In genomic region chr6:100915876-100916275, GRCh38 we compare ENCODE assay signal across 21 cellular contexts. TPM values are rescaled to one million over a fixed set of nuclear protein-coding genes. Genes with fewer than 3 reads are reported as not detected.
DNase-seq lines count a peak whose midpoint lies in the region; ATAC-seq, FAIRE-seq and TF ChIP-seq lines count a peak whose summit lies in the region.
"Had no signal": no experiment of that assay in that cellular context is flagged by ENCODE, and none has a peak within 500 bp of the region (broad histone marks: within the 10 kb centered on the region; RNA-seq: fewer than 3 reads in every experiment).

No MANE protein-coding gene starts in this region.

- H3K36me3 ChIP-seq in Caco-2 (ENCODE audit: control insufficient read depth, insufficient read depth, low read length) (no peaks in the 10 kb centered on the region), K562 (ENCODE audit: control insufficient read depth, insufficient read depth, low read length) (no peaks in the 10 kb centered on the region), GM23248 (ENCODE audit: low read depth) (no peaks in the 10 kb centered on the region), mammary epithelial cell (ENCODE audit: insufficient read depth, low read length) (no peaks in the 10 kb centered on the region)
- H3K36me3 ChIP-seq: HAP-1 had no signal

- no peak overlapping the region for H3K27ac ChIP-seq in K562 (ENCODE audit: extremely low read depth, low read depth, low read length)
- no peak overlapping the region for H3K27ac ChIP-seq in GM23248
- H3K27ac ChIP-seq in mammary epithelial cell (ENCODE audit: insufficient read depth, low read depth, low read length), result no peak overlapping the region

- H4K20me1 ChIP-seq in K562 (replicated peaks; ENCODE audit: control insufficient read depth, insufficient read depth, low read length), result no peaks in the 10 kb centered on the region
- no peaks in the 10 kb centered on the region for H4K20me1 ChIP-seq in GM23248 (ENCODE audit: insufficient read depth)
- H4K20me1 ChIP-seq in mammary epithelial cell (ENCODE audit: insufficient read depth, low read length), result no peaks in the 10 kb centered on the region

- TF ChIP-seq POLR2A in K562 (conservative IDR thresholded peaks at IDR 0.05), result no peak

- peak; percentile 56 to 61 for DNase-seq in Caco-2
- DNase-seq in Jurkat, Clone E6-1 (ENCODE audit: low read depth, low spot score), result peak; percentile 35
- peak; percentile 79 for DNase-seq in OCI-M1 (lab: John Stamatoyannopoulos, UW)
- peak; percentile 36 to 60 (median 55) for DNase-seq in K562 (ENCODE audit: extremely low read depth in 1 of 4, low spot score in 3 of 4)
- DNase-seq in GM23248, result no peak
- no peak for DNase-seq in NCI-H187 (lab: John Stamatoyannopoulos, UW)
- no peak for DNase-seq in mammary epithelial cell
- DNase-seq: C1 segment of cervical spinal cord; CD4-positive, alpha-beta memory T cell; DMS 273 treated with DMSO at 0.1 percent for 48 hours; DMS79; EL; GDM1; GOT3; HFFc6 had no signal

- H3K9me1 ChIP-seq in K562 (ENCODE audit: control insufficient read depth, insufficient read depth, low read length), result no peaks in the 10 kb centered on the region

- peaks cover 23% of the 10 kb centered on the region for H3K9me3 Mint-ChIP-seq in Caco-2 (ENCODE audit: unreplicated experiment)
- H3K9me3 Mint-ChIP-seq: CD4-positive, alpha-beta memory T cell; HFFc6 had no signal

- no TSS peak for BruUV-seq in Caco-2 (replicated peaks; lab: Mats Ljungman, UMichigan)
- BruUV-seq in K562 (replicated peaks; lab: Mats Ljungman, UMichigan), result no TSS peak
- BruUV-seq in mammary epithelial cell (replicated peaks; lab: Mats Ljungman, UMichigan), result no TSS peak

- no peak for FAIRE-seq in K562 (lab: Jason Lieb, UNC)
- FAIRE-seq: D721Med, GM12878, GM18507, H54 had no signal

- no peak overlapping the region for H3K27ac Mint-ChIP-seq in Caco-2 (ENCODE audit: unreplicated experiment)
- H3K27ac Mint-ChIP-seq: HFFc6 had no signal

- intact Hi-C loops in Caco-2 (cut with micrococcal nuclease; ENCODE audit: unreplicated experiment), result loop anchor here (5.0 kb wide), 1 partner anchor 34 kb away; the partner anchor contains the start of gene ASCC3
- intact Hi-C loops in K562 (cut with micrococcal nuclease), result no loop called here
- intact Hi-C loops in mammary epithelial cell (cut with micrococcal nuclease), result no loop called here

- H3K4me1 ChIP-seq in Caco-2 (peaks cover 9% of the 10 kb centered on the region; the same call in 1 of the 2 replicates), K562 (replicated peaks in 1 of 2; ENCODE audit: control insufficient read depth in 2 of 2, insufficient read depth in 2 of 2, low read length in 2 of 2) (peaks cover 0 to 5% of the 10 kb centered on the region in 2 experiments; a peak in 2 of 5 replicates), GM23248 (ENCODE audit: insufficient read depth) (no peaks in the 10 kb centered on the region), mammary epithelial cell (ENCODE audit: insufficient read depth, low read length) (no peaks in the 10 kb centered on the region)
- H3K4me1 ChIP-seq: HAP-1 had no signal

- peak; percentile 30; the same call in 1 of the 2 replicates for TF ChIP-seq EP300 in K562 (IDR thresholded peaks at IDR 0.05; ENCODE audit: low read length)

- peak; percentile 74 for ATAC-seq in K562
- no peak for ATAC-seq in HG02973 (IDR thresholded peaks at IDR 0.05; ENCODE audit: unreplicated experiment)
- ATAC-seq: GM12878 had no signal

- peaks cover 20% of the 10 kb centered on the region for H3K4me1 Mint-ChIP-seq in Caco-2 (ENCODE audit: low read depth, unreplicated experiment)
- H3K4me1 Mint-ChIP-seq: CD4-positive, alpha-beta memory T cell had no signal

- TF ChIP-seq RAD21 in K562 (CRISPR knock-in tag; conservative IDR thresholded peaks at IDR 0.05 in 1 of 2, IDR thresholded peaks at IDR 0.05 in 1 of 2), result no peak

- in situ Hi-C loops in K562 (cut with MboI), result no loop called here
- in situ Hi-C loops in GM23248 (cut with MboI), result no loop called here
- in situ Hi-C loops in mammary epithelial cell (cut with MboI; ENCODE audit: low sequenced_read_pairs in 2 of 2), result no loop called here

- TF ChIP-seq CTCF in Caco-2 (IDR thresholded peaks at IDR 0.05; ENCODE audit: insufficient read depth in 1 of 2, low read depth in 1 of 2, low read length in 1 of 2, severe bottlenecking in 1 of 2, unreplicated experiment in 1 of 2), result no peak
- TF ChIP-seq CTCF in K562 (IDR thresholded peaks at IDR 0.05 in 2 of 3, conservative IDR thresholded peaks at IDR 0.05 in 1 of 3; ENCODE audit: insufficient read depth in 2 of 3, low read depth in 1 of 3, low read length in 3 of 3), result no peak
- TF ChIP-seq CTCF in mammary epithelial cell (conservative IDR thresholded peaks at IDR 0.05 in 1 of 2, IDR thresholded peaks at IDR 0.05 in 1 of 2; ENCODE audit: extremely low read depth in 1 of 2, insufficient read depth in 1 of 2, low read depth in 1 of 2, low read length in 2 of 2), result no peak

- CTCF ChIA-PET in Caco-2 (lab: Charles Lee), result interaction anchor here (0.6 kb wide), 1 partner anchor 11 kb away, joined by 8 read pairs; no protein-coding TSS in a partner anchor
- CTCF ChIA-PET in K562 (lab: Yijun Ruan, JAX; ENCODE audit: low intra/inter-chr PET ratio), result no interaction called here
- CTCF ChIA-PET in mammary epithelial cell (lab: Charles Lee; ENCODE audit: low non-redundant PET), result no interaction called here

- H3K9me3 ChIP-seq in Caco-2 (no peaks in the 10 kb centered on the region), K562 (replicated peaks; ENCODE audit: control insufficient read depth, insufficient read depth, low read depth, low read length) (no peaks in the 10 kb centered on the region), GM23248 (ENCODE audit: low read depth) (no peaks in the 10 kb centered on the region), mammary epithelial cell (replicated peaks; ENCODE audit: insufficient read depth, low read length) (no peaks in the 10 kb centered on the region)
- H3K9me3 ChIP-seq: HAP-1 had no signal

- H3F3A ChIP-seq in GM23248 (ENCODE audit: insufficient read depth), result no peaks in the 10 kb centered on the region

- 8% methylated on average over 3 of the region's 3 CpGs for WGBS in K562 (ENCODE audit: insufficient coverage, low coverage, missing lambda C conversion rate)
- WGBS in GM23248 (ENCODE audit: low coverage in 1 of 2, low lambda C conversion rate in 2 of 2, missing lambda C conversion rate in 2 of 2), 2 experiments, result 54 to 67% methylated on average over 3 of the region's 3 CpGs
- 90% methylated on average over 3 of the region's 3 CpGs for WGBS in mammary epithelial cell (ENCODE audit: low coverage, missing lambda C conversion rate)

- H3K4me2 ChIP-seq in K562 (ENCODE audit: insufficient read depth, low read length) (no peak overlapping the region; the same call in 1 of the 2 replicates), GM23248 (ENCODE audit: unreplicated experiment) (no peak overlapping the region), mammary epithelial cell (ENCODE audit: insufficient read depth, low read depth, low read length) (no peak overlapping the region)

- H3K36me3 Mint-ChIP-seq in Caco-2 (ENCODE audit: insufficient read depth, unreplicated experiment), result no peaks in the 10 kb centered on the region
- H3K36me3 Mint-ChIP-seq: CD4-positive, alpha-beta memory T cell had no signal

- H3K4me3 ChIP-seq in Caco-2 (ENCODE audit: low read depth, low read length), result no peak overlapping the region
- no peak overlapping the region for H3K4me3 ChIP-seq in Jurkat, Clone E6-1 (ENCODE audit: low read length)
- H3K4me3 ChIP-seq in K562, result no peak overlapping the region
- no peak overlapping the region for H3K4me3 ChIP-seq in GM23248
- H3K4me3 ChIP-seq in mammary epithelial cell (replicated peaks in 1 of 3; ENCODE audit: insufficient read depth in 1 of 3, low read depth in 2 of 3, low read length in 3 of 3), result no peak overlapping the region
- H3K4me3 ChIP-seq: GM12878, HAP-1 had no signal

- no peaks in the 10 kb centered on the region for H3K27me3 Mint-ChIP-seq in Caco-2 (ENCODE audit: insufficient read depth, unreplicated experiment)

- H3K4me3 Mint-ChIP-seq in Caco-2 (ENCODE audit: unreplicated experiment), result peak overlapping the region; percentile 6
- H3K4me3 Mint-ChIP-seq: CD4-positive, alpha-beta memory T cell; HFFc6 had no signal

- H2AFZ ChIP-seq in K562 (ENCODE audit: low read depth, low read length) (no peak overlapping the region), GM23248 (no peak overlapping the region), mammary epithelial cell (ENCODE audit: low read depth, low read length) (no peak overlapping the region)

- dilution Hi-C loops in mammary epithelial cell (cut with HindIII; ENCODE audit: low sequenced_read_pairs), result no loop called here

- H3K9me2 ChIP-seq in GM23248 (ENCODE audit: insufficient read depth), result no peaks in the 10 kb centered on the region

- H3K79me2 ChIP-seq in K562 (ENCODE audit: control insufficient read depth, insufficient read depth, low read length) (no peaks in the 10 kb centered on the region), GM23248 (ENCODE audit: insufficient read depth) (no peaks in the 10 kb centered on the region), mammary epithelial cell (ENCODE audit: insufficient read depth, low read length) (no peaks in the 10 kb centered on the region)

- POLR2A ChIA-PET in Caco-2 (lab: Charles Lee) (no interaction called here), K562 (lab: Yijun Ruan, JAX) (no interaction called here)

- H3K9ac ChIP-seq in K562 (ENCODE audit: insufficient read depth in 1 of 2, low read depth in 2 of 2, low read length in 2 of 2) (no peak overlapping the region), GM23248 (no peak overlapping the region), mammary epithelial cell (ENCODE audit: insufficient read depth, low read length) (no peak overlapping the region)

- H3K27me3 ChIP-seq in Caco-2 (replicated peaks; ENCODE audit: control insufficient read depth, insufficient read depth, low read length), result no peaks in the 10 kb centered on the region
- no peaks in the 10 kb centered on the region for H3K27me3 ChIP-seq in K562 (ENCODE audit: control insufficient read depth in 2 of 2, insufficient read depth in 2 of 2, low read length in 2 of 2)
- H3K27me3 ChIP-seq in GM23248 (replicated peaks; ENCODE audit: insufficient read depth), result no peaks in the 10 kb centered on the region
- peaks cover 2% of the 10 kb centered on the region for H3K27me3 ChIP-seq in mammary epithelial cell (ENCODE audit: insufficient read depth, low read length)

RNA-seq across cellular contexts. Expression of gene ASCC3, which starts 34.7 kb away (rescaled TPM):
- total RNA-seq in Caco-2 (2022), result 48.2 and 56.2 TPM in 2 replicates
- polyA plus RNA-seq in Jurkat, Clone E6-1 (2012; ENCODE audit: insufficient read depth, insufficient read length), result 18.4 TPM
- total RNA-seq in K562 (2011; cell fraction: chromatin; rRNA removed; ENCODE audit: low replicate concordance), result 27.9 and 124 TPM in 2 replicates
- total RNA-seq in K562 (2011; cell fraction: nucleolus; rRNA removed), result 13.8 and 19.2 TPM in 2 replicates
- total RNA-seq in K562 (2011; cell fraction: nucleoplasm; rRNA removed), result 26.6 and 30.3 TPM in 2 replicates
- 26.6 and 27.9 TPM in 2 replicates for total RNA-seq in K562 (2014; rRNA removed)
- 56.1 and 57.4 TPM in 2 replicates for total RNA-seq in K562 (2014; rRNA removed; fragmentation: Illumina TruSeq; extraction: Trizol)
- total RNA-seq in K562 (2015; rRNA removed; fragmentation: Illumina TruSeq; extraction: Trizol), result 45.9 and 47.4 TPM in 2 replicates
- 41.2 and 44.0 TPM in 2 replicates for total RNA-seq in K562 (2021)
- 26.6 and 41.0 TPM in 2 replicates for polyA plus RNA-seq in K562 (2011; rRNA removed)
- polyA plus RNA-seq in K562 (2011; cell fraction: cytosol; rRNA removed), result 11.5 and 14.9 TPM in 2 replicates
- 14.7 and 20.5 TPM in 2 replicates for polyA plus RNA-seq in K562 (2011; cell fraction: nucleus; rRNA removed)
- 17.8 and 19.0 TPM in 2 replicates for polyA plus RNA-seq in K562 (2012)
- 31.3 and 33.9 TPM in 2 replicates for polyA plus RNA-seq in K562 (2014; fragmentation: Illumina TruSeq; extraction: Trizol)
- polyA plus RNA-seq in K562 (2014; fragmentation: Nextera tagmentation; extraction: Ambion mirVana), result 10 to 100 TPM; 16.1 to 18.2 TPM
- 14.5 and 16.8 TPM in 2 replicates for polyA plus RNA-seq in K562 (2014; rRNA removed)
- 109 and 121 TPM in 2 replicates for polyA minus RNA-seq in K562 (2011; rRNA and poly(A)+ RNA removed)
- polyA minus RNA-seq in K562 (2011; cell fraction: cytosol; rRNA and poly(A)+ RNA removed), result 31.6 and 35.3 TPM in 2 replicates
- polyA minus RNA-seq in K562 (2011; cell fraction: nucleus; rRNA and poly(A)+ RNA removed), result 62.3 and 104 TPM in 2 replicates
- 57.9 and 60.2 TPM in 2 replicates for total RNA-seq in GM23248 (2014; rRNA removed; shearing (Covaris generic))
- 48.2 and 49.1 TPM in 2 replicates for polyA plus RNA-seq in GM23248 (2016; fragmentation: Nextera tagmentation; extraction: Ambion mirVana)
- total RNA-seq in mammary epithelial cell, result 100 to 1,000 TPM in 1 of 2 donors, 10 to 100 TPM in 1; 89.2 to 100 TPM
- polyA plus RNA-seq in mammary epithelial cell, result 38.2 TPM
- 93.8 TPM for polyA minus RNA-seq in mammary epithelial cell

Comparison
In these comparisons a context has a peak if more than half of its experiments do, and no peak if none do; other contexts are left out.
1. DNase-seq: peak in Caco-2 (2 of 2), Jurkat, Clone E6-1 (single experiment), OCI-M1 (single experiment) and K562 (4 of 4); none in GM23248 (single experiment), NCI-H187 (0 of 2) and mammary epithelial cell (single experiment).